ENCODE assay signal across 8 cellular contexts in genomic region chr3:89098964-89099585, GRCh38. TPM values are rescaled to one million over a fixed set of nuclear protein-coding genes. Genes with fewer than 3 reads are reported as not detected.
DNase-seq lines count a peak whose midpoint lies in the region; ATAC-seq and TF ChIP-seq lines count a peak whose summit lies in the region.

No MANE protein-coding gene starts in this region.

- BruUV-seq in Caco-2 (replicated peaks; lab: Mats Ljungman, UMichigan), result no TSS peak

- H3K36me3 ChIP-seq in Caco-2 (ENCODE audit: control insufficient read depth, insufficient read depth, low read length), result no peaks in the 10 kb centered on the region

- no peaks in the 10 kb centered on the region for H3K9me3 Mint-ChIP-seq in Caco-2 (ENCODE audit: unreplicated experiment)
- H3K9me3 Mint-ChIP-seq in activated CD4-positive, alpha-beta T cell treated with anti-CD3 and anti-CD28 coated beads, Interleukin-2, amount 10 ng/mL, durations not matched to agents 24 days and 14 days, result no peaks in the 10 kb centered on the region

- no peaks in the 10 kb centered on the region for H3K4me1 Mint-ChIP-seq in Caco-2 (ENCODE audit: low read depth, unreplicated experiment)
- no peaks in the 10 kb centered on the region for H3K4me1 Mint-ChIP-seq in activated CD4-positive, alpha-beta T cell treated with anti-CD3 and anti-CD28 coated beads, Interleukin-2, amount 10 ng/mL, durations not matched to agents 24 days and 14 days

- H3K27ac ChIP-seq in foreskin keratinocyte, result no peak overlapping the region

- DNase-seq in Caco-2, result peak; percentile 38 to 56
- DNase-seq in NCI-H2029 treated with DMSO at 0.1 percent for 48 hours (lab: John Stamatoyannopoulos, UW), result peak; percentile 30
- peak; percentile 79 for DNase-seq in activated CD4-positive, alpha-beta T cell treated with anti-CD3 and anti-CD28 coated beads, Interleukin-2, amount 10 ng/mL, durations not matched to agents 24 days and 14 days
- DNase-seq in foreskin keratinocyte, result peak in 1 of 2 donors; percentile 56
- DNase-seq in posterior vena cava (ENCODE audit: low spot score), result peak; percentile 64
- DNase-seq in NCI-H187 treated with DMSO at 0.1 percent for 48 hours (lab: John Stamatoyannopoulos, UW), result no peak

- no peak overlapping the region for H3K27ac Mint-ChIP-seq in Caco-2 (ENCODE audit: unreplicated experiment)
- no peak overlapping the region for H3K27ac Mint-ChIP-seq in activated CD4-positive, alpha-beta T cell treated with anti-CD3 and anti-CD28 coated beads, Interleukin-2, amount 10 ng/mL, durations not matched to agents 24 days and 14 days

- intact Hi-C loops in Caco-2 (cut with micrococcal nuclease; ENCODE audit: unreplicated experiment) (loop anchor here (1.0 kb wide), 2 partner anchors 880 to 896 kb away; no protein-coding TSS in a partner anchor), posterior vena cava (cut with DNase I) (no loop called here)
- intact Hi-C loops in activated CD4-positive, alpha-beta T cell treated with anti-CD3 and anti-CD28 coated beads, Interleukin-2, amount 10 ng/mL, durations not matched to agents 24 days and 14 days (cut with micrococcal nuclease), result loop anchor here (1.0 kb wide), 1 partner anchor 896 kb away; no protein-coding TSS in a partner anchor

- POLR2A ChIA-PET in Caco-2 (lab: Charles Lee), result no interaction called here

- no peaks in the 10 kb centered on the region for H3K9me3 ChIP-seq in Caco-2

- H3K36me3 Mint-ChIP-seq in Caco-2 (ENCODE audit: insufficient read depth, unreplicated experiment), result no peaks in the 10 kb centered on the region
- no peaks in the 10 kb centered on the region for H3K36me3 Mint-ChIP-seq in activated CD4-positive, alpha-beta T cell treated with anti-CD3 and anti-CD28 coated beads, Interleukin-2, amount 10 ng/mL, durations not matched to agents 24 days and 14 days (ENCODE audit: low read depth)

- no peak overlapping the region for H3K4me3 Mint-ChIP-seq in Caco-2 (ENCODE audit: unreplicated experiment)
- H3K4me3 Mint-ChIP-seq in activated CD4-positive, alpha-beta T cell treated with anti-CD3 and anti-CD28 coated beads, Interleukin-2, amount 10 ng/mL, durations not matched to agents 24 days and 14 days, result no peak overlapping the region

- no peak overlapping the region for H3K4me3 ChIP-seq in Caco-2 (ENCODE audit: low read depth, low read length)

- TF ChIP-seq CTCF in Caco-2 (IDR thresholded peaks at IDR 0.05; ENCODE audit: insufficient read depth in 1 of 2, low read depth in 1 of 2, low read length in 1 of 2, severe bottlenecking in 1 of 2, unreplicated experiment in 1 of 2) (peak; percentile 77 to 92), foreskin keratinocyte (conservative IDR thresholded peaks at IDR 0.05) (peak; percentile 92)

- H3K4me1 ChIP-seq in Caco-2, result no peaks in the 10 kb centered on the region
- no peaks in the 10 kb centered on the region for H3K4me1 ChIP-seq in foreskin keratinocyte

- ATAC-seq in GM18873 (IDR thresholded peaks at IDR 0.05; ENCODE audit: low FRiP score, unreplicated experiment) (peak; percentile 91), HG02981 (IDR thresholded peaks at IDR 0.05; ENCODE audit: unreplicated experiment) (peak; percentile 92), foreskin keratinocyte (peak; percentile 89)

- H3K27me3 ChIP-seq in Caco-2 (replicated peaks; ENCODE audit: control insufficient read depth, insufficient read depth, low read length) (no peaks in the 10 kb centered on the region), foreskin keratinocyte (no peaks in the 10 kb centered on the region)

- H3K27me3 Mint-ChIP-seq in Caco-2 (ENCODE audit: insufficient read depth, unreplicated experiment), result no peaks in the 10 kb centered on the region
- no peaks in the 10 kb centered on the region for H3K27me3 Mint-ChIP-seq in activated CD4-positive, alpha-beta T cell treated with anti-CD3 and anti-CD28 coated beads, Interleukin-2, amount 10 ng/mL, durations not matched to agents 24 days and 14 days

- CTCF ChIA-PET in Caco-2 (lab: Charles Lee), result no interaction called here

RNA-seq across cellular contexts. Expression of gene EPHA3, which starts 8.3 kb away (rescaled TPM):
- total RNA-seq in Caco-2 (2022) (not detected in 2 replicates), foreskin keratinocyte (0.04 TPM in 1 of 2 replicates, not detected in the other), posterior vena cava (10 to 100 TPM; 15.5 to 28.6 TPM)
- total RNA-seq in activated CD4-positive, alpha-beta T cell treated with anti-CD3 and anti-CD28 coated beads, Interleukin-2, amount 10 ng/mL, durations not matched to agents 24 days and 14 days, result not detected in 2 replicates
- polyA plus RNA-seq in foreskin keratinocyte, result not detected in 2 replicates

Comparison
In these comparisons a context has a peak if more than half of its experiments do, and no peak if none do; other contexts are left out.
1. RNA of gene EPHA3, which starts 8.3 kb away (total RNA-seq): 15.5 to 28.6 TPM in posterior vena cava; 0.04 TPM in foreskin keratinocyte, not detected in Caco-2 and not detected in activated CD4-positive, alpha-beta T cell treated with anti-CD3 and anti-CD28 coated beads, Interleukin-2, amount 10 ng/mL, durations not matched to agents 24 days and 14 days; every median in the first group is over 10 times any median in the second.
2. intact Hi-C loops: an anchor here in Caco-2 (1.0 kb wide) and activated CD4-positive, alpha-beta T cell treated with anti-CD3 and anti-CD28 coated beads, Interleukin-2, amount 10 ng/mL, durations not matched to agents 24 days and 14 days (1.0 kb wide); none called in posterior vena cava.
3. Peak in every context shown above with its lines, with median percentiles within 50 percentile points of each other: ATAC-seq.